1 cellular context compared by ENCODE assay signal in genomic region chr7:16840094-16840493, GRCh38.
TF ChIP-seq lines count a peak whose summit lies in the region.

No MANE protein-coding gene starts in this region.

TF ChIP-seq in GM23338, 12 proteins besides CTCF, POLR2A, EP300 and RAD21 (continued from another document):
- TF ChIP-seq ZNF462 (CRISPR knock-in tag; IDR thresholded peaks at IDR 0.05) (no peak), CREB1 (CRISPR knock-in tag; IDR thresholded peaks at IDR 0.05; ENCODE audit: low read depth) (no peak), JUNB (IDR thresholded peaks at IDR 0.05; ENCODE audit: unreplicated experiment) (no peak), ZNF114 (CRISPR knock-in tag; IDR thresholded peaks at IDR 0.05) (no peak), NANOG (IDR thresholded peaks at IDR 0.05; ENCODE audit: borderline replicate concordance) (no peak), STAT1 (IDR thresholded peaks at IDR 0.05; ENCODE audit: unreplicated experiment) (no peak), ZNF331 (CRISPR knock-in tag; IDR thresholded peaks at IDR 0.05; ENCODE audit: low read depth) (no peak), ETS1 (IDR thresholded peaks at IDR 0.05) (no peak), REST (IDR thresholded peaks at IDR 0.05; ENCODE audit: unreplicated experiment) (no peak), EZH2phosphoT487 (IDR thresholded peaks at IDR 0.05; ENCODE audit: unreplicated experiment) (no peak)
